In the genomic region with DNA sequence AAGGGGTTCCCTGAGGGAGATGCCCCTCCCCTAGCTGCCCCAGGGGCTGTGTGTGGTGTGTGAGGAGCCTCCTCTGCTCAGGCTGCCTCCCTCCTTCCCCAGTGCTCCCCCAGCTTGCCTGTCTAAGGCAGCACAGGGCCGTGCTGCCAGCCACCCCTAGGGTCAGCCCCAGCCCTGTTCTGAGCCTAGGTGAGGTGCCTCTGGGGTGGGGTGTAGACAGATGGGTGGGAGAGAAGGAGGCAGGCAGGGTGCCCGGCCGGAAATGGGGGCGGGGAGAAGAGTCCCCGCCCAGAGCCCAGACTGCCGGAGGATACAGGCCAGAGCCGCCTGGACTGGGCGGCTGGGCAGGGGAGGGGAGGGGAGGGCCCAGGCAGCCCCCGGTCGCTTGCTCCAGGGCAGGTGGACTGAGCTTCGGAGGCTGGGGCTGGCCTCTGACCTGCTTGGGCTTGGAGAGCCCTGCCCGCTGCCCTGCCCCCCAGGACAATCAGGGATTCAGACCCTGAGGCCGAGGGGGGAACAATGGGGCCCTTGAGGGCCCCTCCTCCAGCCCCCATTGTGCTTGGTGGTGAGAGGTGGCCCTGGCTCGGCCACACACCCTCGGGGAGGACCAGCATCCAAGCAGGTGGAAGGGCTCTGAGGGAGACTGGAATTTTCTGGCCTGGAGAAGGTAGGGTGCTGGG, we compare ENCODE assay signal across 1 cellular context.
TF ChIP-seq lines count a peak whose summit lies in the region.

A gene (plus strand): TSS at position 590 of the 680 bp plus-strand sequence. CDS start 7,829 bp downstream, outside the sequence.

TF ChIP-seq in HepG2, 621 proteins besides CTCF, POLR2A, EP300 and RAD21 (continued from another document and continues in another):
- TF ChIP-seq, protein P1, sequence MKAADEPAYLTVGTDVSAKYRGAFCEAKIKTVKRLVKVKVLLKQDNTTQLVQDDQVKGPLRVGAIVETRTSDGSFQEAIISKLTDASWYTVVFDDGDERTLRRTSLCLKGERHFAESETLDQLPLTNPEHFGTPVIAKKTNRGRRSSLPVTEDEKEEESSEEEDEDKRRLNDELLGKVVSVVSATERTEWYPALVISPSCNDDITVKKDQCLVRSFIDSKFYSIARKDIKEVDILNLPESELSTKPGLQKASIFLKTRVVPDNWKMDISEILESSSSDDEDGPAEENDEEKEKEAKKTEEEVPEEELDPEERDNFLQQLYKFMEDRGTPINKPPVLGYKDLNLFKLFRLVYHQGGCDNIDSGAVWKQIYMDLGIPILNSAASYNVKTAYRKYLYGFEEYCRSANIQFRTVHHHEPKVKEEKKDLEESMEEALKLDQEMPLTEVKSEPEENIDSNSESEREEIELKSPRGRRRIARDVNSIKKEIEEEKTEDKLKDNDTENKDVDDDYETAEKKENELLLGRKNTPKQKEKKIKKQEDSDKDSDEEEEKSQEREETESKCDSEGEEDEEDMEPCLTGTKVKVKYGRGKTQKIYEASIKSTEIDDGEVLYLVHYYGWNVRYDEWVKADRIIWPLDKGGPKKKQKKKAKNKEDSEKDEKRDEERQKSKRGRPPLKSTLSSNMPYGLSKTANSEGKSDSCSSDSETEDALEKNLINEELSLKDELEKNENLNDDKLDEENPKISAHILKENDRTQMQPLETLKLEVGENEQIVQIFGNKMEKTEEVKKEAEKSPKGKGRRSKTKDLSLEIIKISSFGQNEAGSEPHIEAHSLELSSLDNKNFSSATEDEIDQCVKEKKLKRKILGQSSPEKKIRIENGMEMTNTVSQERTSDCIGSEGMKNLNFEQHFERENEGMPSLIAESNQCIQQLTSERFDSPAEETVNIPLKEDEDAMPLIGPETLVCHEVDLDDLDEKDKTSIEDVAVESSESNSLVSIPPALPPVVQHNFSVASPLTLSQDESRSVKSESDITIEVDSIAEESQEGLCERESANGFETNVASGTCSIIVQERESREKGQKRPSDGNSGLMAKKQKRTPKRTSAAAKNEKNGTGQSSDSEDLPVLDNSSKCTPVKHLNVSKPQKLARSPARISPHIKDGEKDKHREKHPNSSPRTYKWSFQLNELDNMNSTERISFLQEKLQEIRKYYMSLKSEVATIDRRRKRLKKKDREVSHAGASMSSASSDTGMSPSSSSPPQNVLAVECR (CRISPR knock-in tag; IDR thresholded peaks at IDR 0.05; ENCODE audit: borderline replicate concordance), result no peak
- TF ChIP-seq, protein P2, sequence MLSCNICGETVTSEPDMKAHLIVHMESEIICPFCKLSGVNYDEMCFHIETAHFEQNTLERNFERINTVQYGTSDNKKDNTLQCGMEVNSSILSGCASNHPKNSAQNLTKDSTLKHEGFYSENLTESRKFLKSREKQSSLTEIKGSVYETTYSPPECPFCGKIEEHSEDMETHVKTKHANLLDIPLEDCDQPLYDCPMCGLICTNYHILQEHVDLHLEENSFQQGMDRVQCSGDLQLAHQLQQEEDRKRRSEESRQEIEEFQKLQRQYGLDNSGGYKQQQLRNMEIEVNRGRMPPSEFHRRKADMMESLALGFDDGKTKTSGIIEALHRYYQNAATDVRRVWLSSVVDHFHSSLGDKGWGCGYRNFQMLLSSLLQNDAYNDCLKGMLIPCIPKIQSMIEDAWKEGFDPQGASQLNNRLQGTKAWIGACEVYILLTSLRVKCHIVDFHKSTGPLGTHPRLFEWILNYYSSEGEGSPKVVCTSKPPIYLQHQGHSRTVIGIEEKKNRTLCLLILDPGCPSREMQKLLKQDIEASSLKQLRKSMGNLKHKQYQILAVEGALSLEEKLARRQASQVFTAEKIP (CRISPR knock-in tag; IDR thresholded peaks at IDR 0.05; ENCODE audit: borderline replicate concordance), result no peak
- TF ChIP-seq TARDBP (CRISPR knock-in tag; IDR thresholded peaks at IDR 0.05) (no peak), CREM (IDR thresholded peaks at IDR 0.05) (no peak), CREM (CRISPR knock-in tag; IDR thresholded peaks at IDR 0.05) (no peak), SRF (IDR thresholded peaks at IDR 0.05; ENCODE audit: low read depth, low read length) (no peak), HOXD1 (CRISPR knock-in tag; IDR thresholded peaks at IDR 0.05) (no peak), ZNF496 (CRISPR knock-in tag; IDR thresholded peaks at IDR 0.05; ENCODE audit: insufficient replicate concordance) (no peak), ELF4 (CRISPR knock-in tag; IDR thresholded peaks at IDR 0.05; ENCODE audit: borderline replicate concordance) (no peak), SRY (CRISPR knock-in tag; IDR thresholded peaks at IDR 0.05) (no peak), CENPT (CRISPR knock-in tag; IDR thresholded peaks at IDR 0.05; ENCODE audit: low read depth) (no peak), CHCHD3 (CRISPR knock-in tag; IDR thresholded peaks at IDR 0.05) (no peak), REPIN1 (CRISPR knock-in tag; IDR thresholded peaks at IDR 0.05; ENCODE audit: borderline replicate concordance, low read depth) (peak; percentile 53; the same call in 1 of the 2 replicates), GATAD1 (CRISPR knock-in tag; IDR thresholded peaks at IDR 0.05) (peak; percentile 33; the same call in 1 of the 2 replicates), PPARG (CRISPR knock-in tag; conservative IDR thresholded peaks at IDR 0.05) (peak; percentile 86), IKZF4 (CRISPR knock-in tag; IDR thresholded peaks at IDR 0.05; ENCODE audit: borderline replicate concordance, low read depth, not compliant biosample characterization) (no peak), ZFP90 (CRISPR knock-in tag; IDR thresholded peaks at IDR 0.05; ENCODE audit: borderline replicate concordance) (0 out of 2 replicates have a peak, but pooled peaks have one; percentile 11), ZNF615 (CRISPR knock-in tag; IDR thresholded peaks at IDR 0.05; ENCODE audit: borderline replicate concordance) (no peak), SAP130 (CRISPR knock-in tag; IDR thresholded peaks at IDR 0.05; ENCODE audit: low read depth) (peak; percentile 68; the same call in 1 of the 2 replicates)
- TF ChIP-seq, protein P3, sequence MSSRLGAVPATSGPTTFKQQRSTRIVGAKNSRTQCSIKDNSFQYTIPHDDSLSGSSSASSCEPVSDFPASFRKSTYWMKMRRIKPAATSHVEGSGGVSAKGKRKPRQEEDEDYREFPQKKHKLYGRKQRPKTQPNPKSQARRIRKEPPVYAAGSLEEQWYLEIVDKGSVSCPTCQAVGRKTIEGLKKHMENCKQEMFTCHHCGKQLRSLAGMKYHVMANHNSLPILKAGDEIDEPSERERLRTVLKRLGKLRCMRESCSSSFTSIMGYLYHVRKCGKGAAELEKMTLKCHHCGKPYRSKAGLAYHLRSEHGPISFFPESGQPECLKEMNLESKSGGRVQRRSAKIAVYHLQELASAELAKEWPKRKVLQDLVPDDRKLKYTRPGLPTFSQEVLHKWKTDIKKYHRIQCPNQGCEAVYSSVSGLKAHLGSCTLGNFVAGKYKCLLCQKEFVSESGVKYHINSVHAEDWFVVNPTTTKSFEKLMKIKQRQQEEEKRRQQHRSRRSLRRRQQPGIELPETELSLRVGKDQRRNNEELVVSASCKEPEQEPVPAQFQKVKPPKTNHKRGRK (CRISPR knock-in tag; IDR thresholded peaks at IDR 0.05), result no peak
- TF ChIP-seq, protein P4, sequence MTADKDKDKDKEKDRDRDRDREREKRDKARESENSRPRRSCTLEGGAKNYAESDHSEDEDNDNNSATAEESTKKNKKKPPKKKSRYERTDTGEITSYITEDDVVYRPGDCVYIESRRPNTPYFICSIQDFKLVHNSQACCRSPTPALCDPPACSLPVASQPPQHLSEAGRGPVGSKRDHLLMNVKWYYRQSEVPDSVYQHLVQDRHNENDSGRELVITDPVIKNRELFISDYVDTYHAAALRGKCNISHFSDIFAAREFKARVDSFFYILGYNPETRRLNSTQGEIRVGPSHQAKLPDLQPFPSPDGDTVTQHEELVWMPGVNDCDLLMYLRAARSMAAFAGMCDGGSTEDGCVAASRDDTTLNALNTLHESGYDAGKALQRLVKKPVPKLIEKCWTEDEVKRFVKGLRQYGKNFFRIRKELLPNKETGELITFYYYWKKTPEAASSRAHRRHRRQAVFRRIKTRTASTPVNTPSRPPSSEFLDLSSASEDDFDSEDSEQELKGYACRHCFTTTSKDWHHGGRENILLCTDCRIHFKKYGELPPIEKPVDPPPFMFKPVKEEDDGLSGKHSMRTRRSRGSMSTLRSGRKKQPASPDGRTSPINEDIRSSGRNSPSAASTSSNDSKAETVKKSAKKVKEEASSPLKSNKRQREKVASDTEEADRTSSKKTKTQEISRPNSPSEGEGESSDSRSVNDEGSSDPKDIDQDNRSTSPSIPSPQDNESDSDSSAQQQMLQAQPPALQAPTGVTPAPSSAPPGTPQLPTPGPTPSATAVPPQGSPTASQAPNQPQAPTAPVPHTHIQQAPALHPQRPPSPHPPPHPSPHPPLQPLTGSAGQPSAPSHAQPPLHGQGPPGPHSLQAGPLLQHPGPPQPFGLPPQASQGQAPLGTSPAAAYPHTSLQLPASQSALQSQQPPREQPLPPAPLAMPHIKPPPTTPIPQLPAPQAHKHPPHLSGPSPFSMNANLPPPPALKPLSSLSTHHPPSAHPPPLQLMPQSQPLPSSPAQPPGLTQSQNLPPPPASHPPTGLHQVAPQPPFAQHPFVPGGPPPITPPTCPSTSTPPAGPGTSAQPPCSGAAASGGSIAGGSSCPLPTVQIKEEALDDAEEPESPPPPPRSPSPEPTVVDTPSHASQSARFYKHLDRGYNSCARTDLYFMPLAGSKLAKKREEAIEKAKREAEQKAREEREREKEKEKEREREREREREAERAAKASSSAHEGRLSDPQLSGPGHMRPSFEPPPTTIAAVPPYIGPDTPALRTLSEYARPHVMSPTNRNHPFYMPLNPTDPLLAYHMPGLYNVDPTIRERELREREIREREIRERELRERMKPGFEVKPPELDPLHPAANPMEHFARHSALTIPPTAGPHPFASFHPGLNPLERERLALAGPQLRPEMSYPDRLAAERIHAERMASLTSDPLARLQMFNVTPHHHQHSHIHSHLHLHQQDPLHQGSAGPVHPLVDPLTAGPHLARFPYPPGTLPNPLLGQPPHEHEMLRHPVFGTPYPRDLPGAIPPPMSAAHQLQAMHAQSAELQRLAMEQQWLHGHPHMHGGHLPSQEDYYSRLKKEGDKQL (CRISPR knock-in tag; IDR thresholded peaks at IDR 0.05; ENCODE audit: low read depth), result no peak
- TF ChIP-seq, protein P5, sequence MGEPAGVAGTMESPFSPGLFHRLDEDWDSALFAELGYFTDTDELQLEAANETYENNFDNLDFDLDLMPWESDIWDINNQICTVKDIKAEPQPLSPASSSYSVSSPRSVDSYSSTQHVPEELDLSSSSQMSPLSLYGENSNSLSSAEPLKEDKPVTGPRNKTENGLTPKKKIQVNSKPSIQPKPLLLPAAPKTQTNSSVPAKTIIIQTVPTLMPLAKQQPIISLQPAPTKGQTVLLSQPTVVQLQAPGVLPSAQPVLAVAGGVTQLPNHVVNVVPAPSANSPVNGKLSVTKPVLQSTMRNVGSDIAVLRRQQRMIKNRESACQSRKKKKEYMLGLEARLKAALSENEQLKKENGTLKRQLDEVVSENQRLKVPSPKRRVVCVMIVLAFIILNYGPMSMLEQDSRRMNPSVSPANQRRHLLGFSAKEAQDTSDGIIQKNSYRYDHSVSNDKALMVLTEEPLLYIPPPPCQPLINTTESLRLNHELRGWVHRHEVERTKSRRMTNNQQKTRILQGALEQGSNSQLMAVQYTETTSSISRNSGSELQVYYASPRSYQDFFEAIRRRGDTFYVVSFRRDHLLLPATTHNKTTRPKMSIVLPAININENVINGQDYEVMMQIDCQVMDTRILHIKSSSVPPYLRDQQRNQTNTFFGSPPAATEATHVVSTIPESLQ (CRISPR knock-in tag; conservative IDR thresholded peaks at IDR 0.05), result no peak
- TF ChIP-seq, protein P6, sequence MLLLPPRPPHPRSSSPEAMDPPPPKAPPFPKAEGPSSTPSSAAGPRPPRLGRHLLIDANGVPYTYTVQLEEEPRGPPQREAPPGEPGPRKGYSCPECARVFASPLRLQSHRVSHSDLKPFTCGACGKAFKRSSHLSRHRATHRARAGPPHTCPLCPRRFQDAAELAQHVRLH (CRISPR knock-in tag; IDR thresholded peaks at IDR 0.05; ENCODE audit: borderline replicate concordance, low read depth), result no peak
- TF ChIP-seq, protein P7, sequence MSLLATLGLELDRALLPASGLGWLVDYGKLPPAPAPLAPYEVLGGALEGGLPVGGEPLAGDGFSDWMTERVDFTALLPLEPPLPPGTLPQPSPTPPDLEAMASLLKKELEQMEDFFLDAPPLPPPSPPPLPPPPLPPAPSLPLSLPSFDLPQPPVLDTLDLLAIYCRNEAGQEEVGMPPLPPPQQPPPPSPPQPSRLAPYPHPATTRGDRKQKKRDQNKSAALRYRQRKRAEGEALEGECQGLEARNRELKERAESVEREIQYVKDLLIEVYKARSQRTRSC (CRISPR knock-in tag; IDR thresholded peaks at IDR 0.05; ENCODE audit: low read depth), result no peak
- TF ChIP-seq, protein P8, sequence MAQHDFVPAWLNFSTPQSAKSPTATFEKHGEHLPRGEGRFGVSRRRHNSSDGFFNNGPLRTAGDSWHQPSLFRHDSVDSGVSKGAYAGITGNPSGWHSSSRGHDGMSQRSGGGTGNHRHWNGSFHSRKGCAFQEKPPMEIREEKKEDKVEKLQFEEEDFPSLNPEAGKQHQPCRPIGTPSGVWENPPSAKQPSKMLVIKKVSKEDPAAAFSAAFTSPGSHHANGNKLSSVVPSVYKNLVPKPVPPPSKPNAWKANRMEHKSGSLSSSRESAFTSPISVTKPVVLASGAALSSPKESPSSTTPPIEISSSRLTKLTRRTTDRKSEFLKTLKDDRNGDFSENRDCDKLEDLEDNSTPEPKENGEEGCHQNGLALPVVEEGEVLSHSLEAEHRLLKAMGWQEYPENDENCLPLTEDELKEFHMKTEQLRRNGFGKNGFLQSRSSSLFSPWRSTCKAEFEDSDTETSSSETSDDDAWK (CRISPR knock-in tag; IDR thresholded peaks at IDR 0.05), result no peak
